In the genomic region with DNA sequence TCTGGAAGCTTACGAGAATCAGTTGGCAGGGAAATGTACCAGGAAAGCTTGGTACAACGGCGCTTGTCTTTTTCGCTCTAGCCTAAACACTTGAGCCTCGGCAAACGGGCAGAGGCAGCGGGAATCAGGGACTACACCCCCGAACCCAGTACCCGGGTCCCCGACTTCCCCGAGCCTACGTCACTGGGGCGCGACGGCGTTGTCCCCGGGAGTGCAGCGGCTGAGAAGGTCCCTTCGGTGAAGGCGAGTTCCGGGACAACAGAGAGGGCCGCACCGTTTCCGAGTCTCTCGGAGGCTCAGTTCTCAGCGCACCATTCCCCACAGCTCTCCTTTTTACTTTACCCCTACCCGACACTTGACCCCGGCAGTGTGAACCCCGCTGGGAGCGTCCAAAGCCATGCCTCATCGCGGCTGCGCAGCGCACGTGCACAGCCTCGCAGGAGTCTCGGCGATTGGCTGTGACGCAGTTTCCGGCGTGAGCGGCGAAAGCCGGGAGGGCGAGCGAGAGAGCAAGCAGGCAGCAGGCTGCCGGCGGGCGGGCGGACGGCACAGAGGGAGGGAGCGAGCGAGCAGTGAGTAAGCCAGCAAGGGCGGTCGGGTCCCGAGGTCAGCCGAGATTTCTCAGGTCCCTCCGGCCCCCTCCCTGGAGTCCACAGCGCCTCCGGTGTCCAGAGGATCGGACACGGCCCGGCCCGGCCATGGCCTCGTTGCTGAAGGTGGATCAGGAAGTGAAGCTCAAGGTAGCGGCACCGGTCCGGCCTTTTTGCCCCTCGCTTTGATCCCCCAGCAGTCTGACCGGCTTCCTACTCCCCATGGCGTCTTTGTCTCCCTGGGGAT, we compare ENCODE assay signal across 1 cellular context.
A peak's percentile ranks its signal among the peaks of the same experiment; 100 is the strongest.
TF ChIP-seq lines count a peak whose summit lies in the region.

A gene with protein sequence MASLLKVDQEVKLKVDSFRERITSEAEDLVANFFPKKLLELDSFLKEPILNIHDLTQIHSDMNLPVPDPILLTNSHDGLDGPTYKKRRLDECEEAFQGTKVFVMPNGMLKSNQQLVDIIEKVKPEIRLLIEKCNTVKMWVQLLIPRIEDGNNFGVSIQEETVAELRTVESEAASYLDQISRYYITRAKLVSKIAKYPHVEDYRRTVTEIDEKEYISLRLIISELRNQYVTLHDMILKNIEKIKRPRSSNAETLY (plus strand): TSS at position 464 of the 837 bp plus-strand sequence. CDS start 235 bp downstream, at position 699.

TF ChIP-seq in H1, 55 proteins besides CTCF, POLR2A, EP300 and RAD21 (continued from another document):
- TF ChIP-seq, protein P1, sequence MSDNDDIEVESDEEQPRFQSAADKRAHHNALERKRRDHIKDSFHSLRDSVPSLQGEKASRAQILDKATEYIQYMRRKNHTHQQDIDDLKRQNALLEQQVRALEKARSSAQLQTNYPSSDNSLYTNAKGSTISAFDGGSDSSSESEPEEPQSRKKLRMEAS (IDR thresholded peaks at IDR 0.05), result peak; percentile 99
- TF ChIP-seq SUZ12 (IDR thresholded peaks at IDR 0.05; ENCODE audit: low read length) (no peak), ZNF274 (IDR thresholded peaks at IDR 0.05; ENCODE audit: borderline replicate concordance, extremely low read depth, low read length) (no peak), TAF1 (IDR thresholded peaks at IDR 0.05; ENCODE audit: low read depth, low read length) (peak; percentile 88)
